In the genomic region with DNA sequence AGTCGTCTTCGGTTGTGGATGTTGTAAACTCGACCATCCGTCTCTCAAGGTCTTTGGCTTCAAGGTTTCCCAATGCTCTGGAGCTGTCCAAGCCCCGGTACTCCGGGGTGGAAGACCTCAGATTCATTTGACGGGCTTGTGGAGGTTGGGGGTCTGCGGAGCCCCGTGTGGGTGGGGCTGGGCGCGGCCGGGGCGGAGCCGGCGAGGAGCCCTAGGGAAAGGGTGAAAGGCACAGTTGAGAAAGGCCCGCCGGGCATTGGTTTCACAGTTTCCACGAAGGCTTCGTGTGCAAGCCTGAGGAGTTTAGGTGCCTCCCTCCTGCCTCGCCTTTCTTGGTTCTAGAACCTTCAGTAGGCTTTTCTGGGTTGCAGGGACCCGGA, we compare ENCODE assay signal across 8 cellular contexts. TPM values are rescaled to one million over a fixed set of nuclear protein-coding genes. Genes with fewer than 3 reads are reported as not detected.
DNase-seq lines count a peak whose midpoint lies in the region; ATAC-seq and TF ChIP-seq lines count a peak whose summit lies in the region.

No MANE protein-coding gene starts in this region.

- no peak for TF ChIP-seq POLR2A in gastrocnemius medialis (IDR thresholded peaks at IDR 0.05)

- POLR2A ChIA-PET in GM10248 (lab: Yijun Ruan, JAX): no interaction called here

- ATAC-seq in gastrocnemius medialis (no peak), mucosa of descending colon (no peak)

- TF ChIP-seq CTCF in VCaP (conservative IDR thresholded peaks at IDR 0.05) (no peak), left ventricle myocardium inferior (IDR thresholded peaks at IDR 0.05; ENCODE audit: borderline replicate concordance) (no peak), gastrocnemius medialis (IDR thresholded peaks at IDR 0.05 in 4 of 5, conservative IDR thresholded peaks at IDR 0.05 in 1 of 5) (no peak), GM10248 (IDR thresholded peaks at IDR 0.05; ENCODE audit: control extremely low read depth, extremely low read depth, low read depth, missing control alignments) (no peak), mucosa of descending colon (IDR thresholded peaks at IDR 0.05) (no peak)

- H3K4me1 ChIP-seq in GM23248 (ENCODE audit: insufficient read depth) (peaks cover 19% of the 10 kb centered on the region; the same call in 1 of the 2 replicates), left ventricle myocardium inferior (peaks cover 51% of the 10 kb centered on the region), gastrocnemius medialis (peaks cover 34 to 36% of the 10 kb centered on the region in 2 donors), mucosa of descending colon (ENCODE audit: low read depth) (peaks cover 8% of the 10 kb centered on the region)

- no peaks in the 10 kb centered on the region for H3K9me2 ChIP-seq in GM23248 (ENCODE audit: insufficient read depth)

- H3K27me3 ChIP-seq in GM23248 (replicated peaks; ENCODE audit: insufficient read depth) (no peaks in the 10 kb centered on the region), left ventricle myocardium inferior (ENCODE audit: low read depth) (no peaks in the 10 kb centered on the region), gastrocnemius medialis (no peaks in the 10 kb centered on the region)

- DNase-seq in GM23248 (no peak), left ventricle myocardium inferior (peak; percentile 17), gastrocnemius medialis (no peak), epidermal melanocyte (ENCODE audit: insufficient read length, low spot score) (no peak), GM10248 (ENCODE audit: extremely low spot score) (no peak), mucosa of descending colon (no peak), NOMO-1 treated with DMSO at 0.1 percent for 48 hours (lab: John Stamatoyannopoulos, UW; ENCODE audit: unreplicated experiment) (no peak)

- WGBS in GM23248 (ENCODE audit: low coverage in 1 of 2, low lambda C conversion rate in 2 of 2, missing lambda C conversion rate in 2 of 2), 2 experiments: 10 to 11% methylated on average over 17 to 21 of the region's 21 CpGs

- H3K9me3 ChIP-seq in GM23248 (ENCODE audit: low read depth) (no peaks in the 10 kb centered on the region), left ventricle myocardium inferior (replicated peaks) (no peaks in the 10 kb centered on the region), gastrocnemius medialis (no peaks in the 10 kb centered on the region), mucosa of descending colon (no peaks in the 10 kb centered on the region)

- peaks cover 41% of the 10 kb centered on the region for H3K79me2 ChIP-seq in GM23248 (ENCODE audit: insufficient read depth)

- H3K4me2 ChIP-seq in GM23248 (ENCODE audit: unreplicated experiment): peak overlapping the region; percentile 78

- H3K36me3 ChIP-seq in GM23248 (ENCODE audit: low read depth) (no peaks in the 10 kb centered on the region), left ventricle myocardium inferior (no peaks in the 10 kb centered on the region), gastrocnemius medialis (no peaks in the 10 kb centered on the region), mucosa of descending colon (ENCODE audit: low read depth) (no peaks in the 10 kb centered on the region)

- intact Hi-C loops in left ventricle myocardium inferior (cut with micrococcal nuclease): no loop called here
- intact Hi-C loops in gastrocnemius medialis (cut with DNase I; ENCODE audit: low total_unique reads): loop anchor here (1.0 to 5.0 kb wide), 4 partner anchors 39 to 118 kb away; a partner anchor contains a TSS
- intact Hi-C loops in mucosa of descending colon (cut with DNase I, micrococcal nuclease): no loop called here

- H3K9ac ChIP-seq in GM23248: peak overlapping the region; percentile 74

- no peaks in the 10 kb centered on the region for H4K20me1 ChIP-seq in GM23248 (ENCODE audit: insufficient read depth)

- CTCF ChIA-PET in GM10248 (lab: Yijun Ruan, JAX): interaction anchor here (0.8 to 0.9 kb wide), 2 partner anchors 35 to 56 kb away, joined by 3 to 4 read pairs; no protein-coding TSS in a partner anchor

- H2AFZ ChIP-seq in GM23248: peak overlapping the region; percentile 90

- H3K4me3 ChIP-seq in GM23248 (peak overlapping the region; percentile 74), left ventricle myocardium inferior (peak overlapping the region; percentile 73), gastrocnemius medialis (peak overlapping the region; percentile 52 to 88 (median 70)), mucosa of descending colon (no peak overlapping the region)

- in situ Hi-C loops in GM23248 (cut with MboI) (no loop called here), gastrocnemius medialis (cut with MboI; ENCODE audit: low sequenced_read_pairs in 4 of 4) (no loop called here)

- peaks cover 20% of the 10 kb centered on the region for H3F3A ChIP-seq in GM23248 (ENCODE audit: insufficient read depth)

- H3K27ac ChIP-seq in GM23248 (peak overlapping the region; percentile 70), VCaP (peak overlapping the region; percentile 83), left ventricle myocardium inferior (replicated peaks) (peak overlapping the region; percentile 88), gastrocnemius medialis (peak overlapping the region; percentile 70 to 83 (median 80))

RNA-seq across cellular contexts. Expression of a gene that starts 0.4 kb away (rescaled TPM):
- total RNA-seq in GM23248 (2014; rRNA removed; shearing (Covaris generic)): 14.8 and 28.2 TPM in 2 replicates
- 11.8 and 13.2 TPM in 2 replicates for polyA plus RNA-seq in GM23248 (2016; fragmentation: Nextera tagmentation; extraction: Ambion mirVana)
- 29.6 TPM for total RNA-seq in left ventricle myocardium inferior
- total RNA-seq in gastrocnemius medialis: 10 to 100 TPM; 17.0 to 27.8 (median 23.6) TPM
- 10 to 100 TPM; 29.1 to 50.5 (median 29.2) TPM for total RNA-seq in mucosa of descending colon
